Comparison of ENCODE assay signal across 8 cellular contexts in the genomic region with DNA sequence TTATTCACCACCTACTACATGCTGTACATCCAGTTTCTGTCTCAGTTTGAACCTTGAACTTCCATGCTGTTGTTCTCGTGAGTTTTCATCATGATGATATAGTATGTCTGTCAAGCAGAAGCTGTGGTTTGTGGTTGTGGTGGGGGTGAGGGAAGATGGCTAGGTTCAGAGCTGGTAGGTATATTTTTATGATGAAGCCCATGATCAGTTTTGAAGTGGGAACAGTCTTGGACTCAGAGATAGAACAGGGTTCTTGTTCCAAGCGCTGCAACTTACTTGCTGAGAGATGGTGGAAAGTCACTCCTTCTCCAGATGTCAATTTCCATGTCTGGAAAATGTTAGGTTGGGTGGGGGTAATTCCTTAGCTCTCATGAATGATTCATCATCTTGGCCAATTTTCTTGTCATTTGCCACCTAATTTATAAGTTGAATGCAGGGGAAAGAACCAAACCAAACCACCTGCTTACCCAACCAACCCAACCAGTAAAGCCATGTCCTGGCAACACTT. TPM values are rescaled to one million over a fixed set of nuclear protein-coding genes. Genes with fewer than 3 reads are reported as not detected.
DNase-seq lines count a peak whose midpoint lies in the region; ATAC-seq, FAIRE-seq and TF ChIP-seq lines count a peak whose summit lies in the region.

No MANE protein-coding gene starts in this region.

- no TSS peak for BruUV-seq in K562 (replicated peaks; lab: Mats Ljungman, UMichigan)

- no peak overlapping the region for H3K27ac ChIP-seq in K562 (ENCODE audit: extremely low read depth, low read depth, low read length)
- H3K27ac ChIP-seq in neuronal stem cell (replicated peaks; ENCODE audit: low read length): no peak overlapping the region

- no peak for TF ChIP-seq POLR2A in K562 (conservative IDR thresholded peaks at IDR 0.05)

- H4K8ac ChIP-seq in neuronal stem cell (ENCODE audit: low read depth, low read length): no peak overlapping the region

- FAIRE-seq in K562 (lab: Jason Lieb, UNC): no peak

- H3K4me1 ChIP-seq in K562 (replicated peaks in 1 of 2; ENCODE audit: control insufficient read depth in 2 of 2, insufficient read depth in 2 of 2, low read length in 2 of 2) (peaks cover 3 to 21% of the 10 kb centered on the region in 2 experiments; a peak in 4 of 5 replicates), neuronal stem cell (ENCODE audit: control insufficient read depth in 2 of 2, insufficient read depth in 1 of 2, low read depth in 1 of 2, low read length in 2 of 2) (peaks cover 0 to 5% of the 10 kb centered on the region in 2 donors)

- no peaks in the 10 kb centered on the region for H4K20me1 ChIP-seq in K562 (replicated peaks; ENCODE audit: control insufficient read depth, insufficient read depth, low read length)

- H2BK5ac ChIP-seq in neuronal stem cell (ENCODE audit: low read length): no peak overlapping the region

- H3K27me3 ChIP-seq in K562 (ENCODE audit: control insufficient read depth in 2 of 2, insufficient read depth in 2 of 2, low read length in 2 of 2) (no peaks in the 10 kb centered on the region), neuronal stem cell (ENCODE audit: control insufficient read depth in 3 of 3, insufficient read depth in 3 of 3, low read depth in 1 of 3, low read length in 3 of 3) (no peaks in the 10 kb centered on the region)

- in situ Hi-C loops in K562 (cut with MboI): no loop called here

- no peak overlapping the region for H2BK15ac ChIP-seq in neuronal stem cell (ENCODE audit: low read length)

- H3K18ac ChIP-seq in neuronal stem cell (ENCODE audit: low read length): no peak overlapping the region

- H2BK12ac ChIP-seq in neuronal stem cell (ENCODE audit: low read length): no peak overlapping the region

- H4K91ac ChIP-seq in neuronal stem cell (ENCODE audit: low read depth, low read length, poor library complexity): no peak overlapping the region

- ATAC-seq in GM21423 (IDR thresholded peaks at IDR 0.05; ENCODE audit: unreplicated experiment) (peak; percentile 41), K562 (no peak), Right ventricle myocardium superior (ENCODE audit: poor library complexity) (no peak)

- no peak overlapping the region for H3K23ac ChIP-seq in neuronal stem cell (ENCODE audit: low read depth, low read length, poor library complexity)

- H3K14ac ChIP-seq in neuronal stem cell (ENCODE audit: low read length): no peak overlapping the region

- no peak overlapping the region for H2AFZ ChIP-seq in K562 (ENCODE audit: low read depth, low read length)
- no peak overlapping the region for H2AFZ ChIP-seq in neuronal stem cell (ENCODE audit: low read length)

- DNase-seq in DMS 273 treated with DMSO at 0.1 percent for 48 hours (lab: John Stamatoyannopoulos, UW): peak; percentile 61
- DNase-seq in NOMO-1 treated with DMSO at 0.1 percent for 48 hours (lab: John Stamatoyannopoulos, UW; ENCODE audit: unreplicated experiment): peak; percentile 91
- DNase-seq in K562 (ENCODE audit: extremely low read depth in 1 of 4, low spot score in 3 of 4): no peak
- DNase-seq in NCI-H1048 (lab: John Stamatoyannopoulos, UW): no peak
- DNase-seq in neuronal stem cell (ENCODE audit: low spot score): no peak
- no peak for DNase-seq in Right ventricle myocardium superior
- no peak for DNase-seq in retina

- H3K79me1 ChIP-seq in neuronal stem cell (ENCODE audit: low read depth, low read length): no peaks in the 10 kb centered on the region

- TF ChIP-seq EP300 in K562 (IDR thresholded peaks at IDR 0.05; ENCODE audit: low read length): no peak

- no peak overlapping the region for H2BK120ac ChIP-seq in neuronal stem cell (ENCODE audit: low read depth, low read length)

- TF ChIP-seq RAD21 in K562 (CRISPR knock-in tag; conservative IDR thresholded peaks at IDR 0.05 in 1 of 2, IDR thresholded peaks at IDR 0.05 in 1 of 2): no peak

- POLR2A ChIA-PET in K562 (lab: Yijun Ruan, JAX): interaction anchor here (1.5 kb wide), 1 partner anchor 8 kb away, joined by 3 read pairs; no protein-coding TSS in a partner anchor

- H3K9me1 ChIP-seq in K562 (ENCODE audit: control insufficient read depth, insufficient read depth, low read length): no peaks in the 10 kb centered on the region

- H3K79me2 ChIP-seq in K562 (ENCODE audit: control insufficient read depth, insufficient read depth, low read length): no peaks in the 10 kb centered on the region

- no peak overlapping the region for H3K4me3 ChIP-seq in K562
- no peak overlapping the region for H3K4me3 ChIP-seq in neuronal stem cell (ENCODE audit: low read length in 2 of 2)

- H3K4ac ChIP-seq in neuronal stem cell (ENCODE audit: low read length): no peak overlapping the region

- H3K4me2 ChIP-seq in K562 (ENCODE audit: insufficient read depth, low read length) (no peak overlapping the region), neuronal stem cell (ENCODE audit: insufficient read depth, low read length, poor library complexity, severe bottlenecking) (no peak overlapping the region)

- TF ChIP-seq CTCF in K562 (IDR thresholded peaks at IDR 0.05 in 2 of 3, conservative IDR thresholded peaks at IDR 0.05 in 1 of 3; ENCODE audit: insufficient read depth in 2 of 3, low read depth in 1 of 3, low read length in 3 of 3): no peak

- no peak overlapping the region for H3K9ac ChIP-seq in K562 (ENCODE audit: insufficient read depth in 1 of 2, low read depth in 2 of 2, low read length in 2 of 2)
- H3K9ac ChIP-seq in neuronal stem cell (ENCODE audit: low read depth, low read length, poor library complexity): no peak overlapping the region

- H2AK5ac ChIP-seq in neuronal stem cell (ENCODE audit: low read depth, low read length): no peak overlapping the region

- H3K9me3 ChIP-seq in K562 (replicated peaks; ENCODE audit: control insufficient read depth, insufficient read depth, low read depth, low read length) (no peaks in the 10 kb centered on the region), neuronal stem cell (replicated peaks in 1 of 2; ENCODE audit: control insufficient read depth in 2 of 2, insufficient read depth in 1 of 2, low read depth in 1 of 2, low read length in 2 of 2) (no peaks in the 10 kb centered on the region)

- H3K36me3 ChIP-seq in K562 (ENCODE audit: control insufficient read depth, insufficient read depth, low read length) (no peaks in the 10 kb centered on the region), neuronal stem cell (replicated peaks in 1 of 2; ENCODE audit: control insufficient read depth in 2 of 2, insufficient read depth in 2 of 2, low read length in 2 of 2) (no peaks in the 10 kb centered on the region)

- intact Hi-C loops in K562 (cut with micrococcal nuclease) (no loop called here), Right ventricle myocardium superior (cut with DNase I) (no loop called here)

- 31% methylated on average over 2 of the region's 2 CpGs for WGBS in K562 (ENCODE audit: insufficient coverage, low coverage, missing lambda C conversion rate)
- no CpG with 5 or more reads among the region's 2 CpGs for WGBS in neuronal stem cell (ENCODE audit: extremely low coverage in 2 of 2, insufficient read length in 2 of 2, insufficient replicate concordance in 1 of 2), 2 donors

- CTCF ChIA-PET in K562 (lab: Yijun Ruan, JAX; ENCODE audit: low intra/inter-chr PET ratio): no interaction called here

TF ChIP-seq in K562, 482 proteins besides CTCF, POLR2A, EP300 and RAD21:
- peak; percentile 71 for TF ChIP-seq MEIS2 (IDR thresholded peaks at IDR 0.05; ENCODE audit: partially characterized antibody)
- TF ChIP-seq, protein P1, sequence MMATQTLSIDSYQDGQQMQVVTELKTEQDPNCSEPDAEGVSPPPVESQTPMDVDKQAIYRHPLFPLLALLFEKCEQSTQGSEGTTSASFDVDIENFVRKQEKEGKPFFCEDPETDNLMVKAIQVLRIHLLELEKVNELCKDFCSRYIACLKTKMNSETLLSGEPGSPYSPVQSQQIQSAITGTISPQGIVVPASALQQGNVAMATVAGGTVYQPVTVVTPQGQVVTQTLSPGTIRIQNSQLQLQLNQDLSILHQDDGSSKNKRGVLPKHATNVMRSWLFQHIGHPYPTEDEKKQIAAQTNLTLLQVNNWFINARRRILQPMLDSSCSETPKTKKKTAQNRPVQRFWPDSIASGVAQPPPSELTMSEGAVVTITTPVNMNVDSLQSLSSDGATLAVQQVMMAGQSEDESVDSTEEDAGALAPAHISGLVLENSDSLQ (IDR thresholded peaks at IDR 0.05): peak; percentile 33; the same call in 1 of the 2 replicates
- TF ChIP-seq NR2C2 (CRISPR knock-in tag; IDR thresholded peaks at IDR 0.05): peak; percentile 70; the same call in 1 of the 2 replicates
- TF ChIP-seq NR2C2 (tag; IDR thresholded peaks at IDR 0.05): peak; percentile 89
- TF ChIP-seq NR2C1 (IDR thresholded peaks at IDR 0.05): 0 out of 2 replicates have a peak, but pooled peaks have one; percentile 27
- TF ChIP-seq NR2C1 (tag; IDR thresholded peaks at IDR 0.05): no peak
- no peak for TF ChIP-seq CXXC5 (CRISPR knock-in tag; IDR thresholded peaks at IDR 0.05)

RNA-seq across cellular contexts. Expression of a gene that starts 21.6 kb away (rescaled TPM):
- total RNA-seq in K562 (2011; cell fraction: chromatin; rRNA removed; ENCODE audit: low replicate concordance): 4.4 and 9.5 TPM in 2 replicates
- total RNA-seq in K562 (2011; cell fraction: nucleolus; rRNA removed): 6.2 and 8.5 TPM in 2 replicates
- total RNA-seq in K562 (2011; cell fraction: nucleoplasm; rRNA removed): 5.6 and 6.1 TPM in 2 replicates
- total RNA-seq in K562 (2014; rRNA removed): 14.0 and 16.5 TPM in 2 replicates
- total RNA-seq in K562 (2014; rRNA removed; fragmentation: Illumina TruSeq; extraction: Trizol): 16.4 and 19.7 TPM in 2 replicates
- 8.0 and 8.1 TPM in 2 replicates for total RNA-seq in K562 (2015; rRNA removed; fragmentation: Illumina TruSeq; extraction: Trizol)
- 17.3 and 17.6 TPM in 2 replicates for total RNA-seq in K562 (2021)
- 14.9 and 15.2 TPM in 2 replicates for polyA plus RNA-seq in K562 (2011; rRNA removed)
- polyA plus RNA-seq in K562 (2011; cell fraction: cytosol; rRNA removed): 9.2 and 10.1 TPM in 2 replicates
- polyA plus RNA-seq in K562 (2011; cell fraction: nucleus; rRNA removed): 4.7 and 6.4 TPM in 2 replicates
- 9.7 and 20.8 TPM in 2 replicates for polyA plus RNA-seq in K562 (2012)
- polyA plus RNA-seq in K562 (2014; fragmentation: Illumina TruSeq; extraction: Trizol): 14.0 and 15.4 TPM in 2 replicates
- 10 to 100 TPM; 10.0 to 14.9 TPM for polyA plus RNA-seq in K562 (2014; fragmentation: Nextera tagmentation; extraction: Ambion mirVana)
- polyA plus RNA-seq in K562 (2014; rRNA removed): 21.6 and 22.9 TPM in 2 replicates
- 7.0 and 9.9 TPM in 2 replicates for polyA minus RNA-seq in K562 (2011; rRNA and poly(A)+ RNA removed)
- 6.8 and 8.2 TPM in 2 replicates for polyA minus RNA-seq in K562 (2011; cell fraction: cytosol; rRNA and poly(A)+ RNA removed)
- 6.9 and 18.1 TPM in 2 replicates for polyA minus RNA-seq in K562 (2011; cell fraction: nucleus; rRNA and poly(A)+ RNA removed)
- 1.5 TPM for polyA plus RNA-seq in neuronal stem cell (2013, experiment 1 of 2)
- polyA plus RNA-seq in neuronal stem cell (2013, experiment 2 of 2): 1.6 TPM
- total RNA-seq in Right ventricle myocardium superior: not detected

Comparison
In these comparisons a context has a peak if more than half of its experiments do, and no peak if none do; other contexts are left out.
1. DNase-seq: peak in DMS 273 treated with DMSO at 0.1 percent for 48 hours (single experiment) and NOMO-1 treated with DMSO at 0.1 percent for 48 hours (single experiment); none in K562 (0 of 4), NCI-H1048 (single experiment), neuronal stem cell (single experiment), Right ventricle myocardium superior (single experiment) and retina (single experiment).